In the genomic region with DNA sequence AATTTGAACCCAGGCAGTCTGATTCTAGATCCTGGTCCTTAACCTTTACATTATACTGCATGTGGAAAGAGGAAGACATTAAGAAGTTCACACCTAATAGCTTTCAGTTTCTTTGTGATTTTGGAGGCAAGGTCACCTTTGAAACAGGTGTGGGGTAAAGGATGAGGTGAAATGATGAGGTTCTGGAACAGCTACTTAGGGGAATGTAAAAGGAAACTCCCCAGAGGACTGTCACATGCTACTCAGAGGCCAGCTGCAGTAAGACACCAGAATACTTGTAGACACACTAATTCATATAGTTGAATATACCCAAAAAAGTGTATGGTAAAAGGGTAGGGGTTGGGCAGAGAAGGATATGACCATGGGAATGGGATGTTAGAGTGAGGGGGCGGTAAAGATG, we compare ENCODE assay signal across 26 cellular contexts. TPM values are rescaled to one million over a fixed set of nuclear protein-coding genes. Genes with fewer than 3 reads are reported as not detected.
DNase-seq lines count a peak whose midpoint lies in the region; ATAC-seq, FAIRE-seq and TF ChIP-seq lines count a peak whose summit lies in the region.
"Had no signal": no experiment of that assay in that cellular context is flagged by ENCODE, and none has a peak within 500 bp of the region (broad histone marks: within the 10 kb centered on the region; RNA-seq: fewer than 3 reads in every experiment).

No MANE protein-coding gene starts in this region.

- H3K36me3 Mint-ChIP-seq in CD8-positive, alpha-beta memory T cell: peaks cover 0 to 14% (median 9%) of the 10 kb centered on the region in 3 donors

- peak; percentile 44 for ATAC-seq in GM19452 (IDR thresholded peaks at IDR 0.05; ENCODE audit: unreplicated experiment)
- ATAC-seq in HG02885 (IDR thresholded peaks at IDR 0.05; ENCODE audit: poor library complexity, unreplicated experiment): peak; percentile 65
- peak; percentile 58 for ATAC-seq in GM12878
- no peak for ATAC-seq in HG03097 (IDR thresholded peaks at IDR 0.05; ENCODE audit: low FRiP score, unreplicated experiment)
- ATAC-seq in GM21381 (IDR thresholded peaks at IDR 0.05; ENCODE audit: unreplicated experiment): no peak
- ATAC-seq: naive thymus-derived CD8-positive, alpha-beta T cell had no signal

- H3K9ac ChIP-seq in GM12878 (ENCODE audit: control insufficient read depth, insufficient read depth, low read length): no peak overlapping the region

- H4K20me1 ChIP-seq in GM12878 (ENCODE audit: control insufficient read depth, insufficient read depth): no peaks in the 10 kb centered on the region

- H3K4me3 ChIP-seq in GM12865 (ENCODE audit: low read depth, low read length) (no peak overlapping the region), GM12878 (no peak overlapping the region)
- no peak overlapping the region for H3K4me3 ChIP-seq in CD8-positive, alpha-beta memory T cell (ENCODE audit: low read length)
- H3K4me3 ChIP-seq: breast epithelium, esophagus muscularis mucosa, upper lobe of right lung had no signal

- in situ Hi-C loops in GM12878 (cut with MboI): no loop called here

- TF ChIP-seq EP300 in GM12878 (IDR thresholded peaks at IDR 0.05; ENCODE audit: borderline replicate concordance in 1 of 2, control insufficient read depth in 1 of 2, low read depth in 2 of 2, low read length in 2 of 2): no peak

- peak; percentile 40 for DNase-seq in GM12865 (ENCODE audit: low read depth)
- no peak for DNase-seq in GM12878 (ENCODE audit: low read depth, low spot score)
- no peak for DNase-seq in effector CD8-positive, alpha-beta T cell (lab: John Stamatoyannopoulos, UW)
- DNase-seq in CD8-positive, alpha-beta memory T cell: no peak
- DNase-seq: ACHN; activated CD4-positive, alpha-beta memory T cell treated with anti-CD3 and anti-CD28 coated beads for 36 hours; activated T-cell treated with anti-CD3 and anti-CD28 coated beads, Interleukin-2, amount 50 U/mL, for 48 hours; GOT3; head of caudate nucleus; mammary epithelial cell; naive thymus-derived CD8-positive, alpha-beta T cell; NCI-H1105; NCI-H2227 treated with DMSO at 0.1 percent for 48 hours; stimulated activated naive CD4-positive, alpha-beta T cell; SW 1271; upper lobe of right lung had no signal

- no TSS peak for BruUV-seq in GM12878 (replicated peaks; lab: Mats Ljungman, UMichigan)

- H3K4me1 Mint-ChIP-seq in CD8-positive, alpha-beta memory T cell: peaks cover 18 to 30% (median 23%) of the 10 kb centered on the region in 3 donors

- H3K36me3 ChIP-seq in GM12878 (ENCODE audit: control insufficient read depth in 2 of 2, insufficient read depth in 2 of 2, low read length in 1 of 2): no peaks in the 10 kb centered on the region
- H3K36me3 ChIP-seq in CD8-positive, alpha-beta memory T cell (ENCODE audit: insufficient read depth, low read length): no peaks in the 10 kb centered on the region
- H3K36me3 ChIP-seq: breast epithelium, upper lobe of right lung had no signal

- no peaks in the 10 kb centered on the region; the same call in 2 of the 3 replicates for H3K9me3 ChIP-seq in GM12878 (replicated peaks; ENCODE audit: control insufficient read depth, insufficient read depth, low read length)
- no peaks in the 10 kb centered on the region for H3K9me3 ChIP-seq in CD8-positive, alpha-beta memory T cell (ENCODE audit: low read length)
- H3K9me3 ChIP-seq: breast epithelium, esophagus muscularis mucosa, upper lobe of right lung had no signal

- peaks cover 4% of the 10 kb centered on the region; the same call in 1 of the 2 replicates for H3K4me1 ChIP-seq in GM12878 (ENCODE audit: control insufficient read depth, insufficient read depth, low read length)
- peaks cover 20% of the 10 kb centered on the region for H3K4me1 ChIP-seq in CD8-positive, alpha-beta memory T cell (ENCODE audit: insufficient read depth, low read length)

- no peak overlapping the region for H3K4me3 Mint-ChIP-seq in CD8-positive, alpha-beta memory T cell
- H3K4me3 Mint-ChIP-seq: activated CD4-positive, alpha-beta memory T cell treated with anti-CD3 and anti-CD28 coated beads for 36 hours; activated naive CD8-positive, alpha-beta T cell; naive thymus-derived CD8-positive, alpha-beta T cell had no signal

- no peak overlapping the region for H3K27ac Mint-ChIP-seq in CD8-positive, alpha-beta memory T cell
- H3K27ac Mint-ChIP-seq: activated CD4-positive, alpha-beta memory T cell treated with anti-CD3 and anti-CD28 coated beads for 36 hours; activated naive CD8-positive, alpha-beta T cell; naive thymus-derived CD8-positive, alpha-beta T cell; progenitor cell of endocrine pancreas had no signal

- RAD21 ChIA-PET in GM12878 (lab: Charles Lee; ENCODE audit: unreplicated experiment): interaction anchor here (0.9 kb wide), 1 partner anchor 16 kb away, joined by 3 read pairs; no protein-coding TSS in a partner anchor

- no peak for TF ChIP-seq RAD21 in GM12878 (IDR thresholded peaks at IDR 0.05; ENCODE audit: insufficient read depth, low read depth, low read length)

- TF ChIP-seq POLR2A in GM12878 (IDR thresholded peaks at IDR 0.05; ENCODE audit: low read depth, low read length): no peak

- 82% methylated on average over 1 of the region's 1 CpG for WGBS in GM12878 (ENCODE audit: insufficient coverage, insufficient replicate concordance, low lambda C conversion rate, missing lambda C conversion rate)

- H2AFZ ChIP-seq in GM12878 (ENCODE audit: control insufficient read depth, low read depth, low read length): no peak overlapping the region

- no peak for FAIRE-seq in GM12878 (lab: Jason Lieb, UNC)
- FAIRE-seq: islet of Langerhans had no signal

- POLR2A ChIA-PET in GM12878 (lab: Charles Lee): no interaction called here
- POLR2A ChIA-PET in CD8-positive, alpha-beta memory T cell (lab: Charles Lee): no interaction called here

- TF ChIP-seq CTCF in GM12865 (IDR thresholded peaks at IDR 0.05; ENCODE audit: insufficient read depth, low read depth, low read length, missing control alignments): no peak
- no peak for TF ChIP-seq CTCF in GM12878 (IDR thresholded peaks at IDR 0.05 in 2 of 3, conservative IDR thresholded peaks at IDR 0.05 in 1 of 3; ENCODE audit: control insufficient read depth in 2 of 3, extremely low read depth in 1 of 3, insufficient read depth in 1 of 3, low read depth in 3 of 3, low read length in 3 of 3)

- no peaks in the 10 kb centered on the region for H3K27me3 ChIP-seq in GM12878 (replicated peaks in 1 of 2; ENCODE audit: control insufficient read depth in 2 of 2, insufficient read depth in 2 of 2, low read length in 1 of 2)
- no peaks in the 10 kb centered on the region for H3K27me3 ChIP-seq in CD8-positive, alpha-beta memory T cell (ENCODE audit: insufficient read depth, low read length, poor library complexity, severe bottlenecking)
- H3K27me3 ChIP-seq: breast epithelium, esophagus muscularis mucosa, upper lobe of right lung had no signal

- CTCF ChIA-PET in GM12878 (lab: Yijun Ruan, JAX): interaction anchor here (1.1 to 1.2 kb wide), 2 partner anchors 10 to 395 kb away, joined by 3 to 5 read pairs; no protein-coding TSS in a partner anchor
- CTCF ChIA-PET in CD8-positive, alpha-beta memory T cell (lab: Charles Lee): interaction anchor here (0.5 to 0.6 kb wide), 2 partner anchors 577 to 1118 kb away, joined by 3 read pairs; no protein-coding TSS in a partner anchor

- SMC1A ChIA-PET in GM12878 (lab: Charles Lee; ENCODE audit: uncharacterized antibody, unreplicated experiment): interaction anchor here (0.6 to 1.2 kb wide), 4 partner anchors 14 to 1018 kb away, joined by 3 to 4 read pairs (median 3); no protein-coding TSS in a partner anchor

- intact Hi-C loops in GM12878 (cut with micrococcal nuclease; ENCODE audit: unreplicated experiment): no loop called here

- H3K9me3 Mint-ChIP-seq in CD8-positive, alpha-beta memory T cell: no peaks in the 10 kb centered on the region
- H3K9me3 Mint-ChIP-seq: activated CD4-positive, alpha-beta memory T cell treated with anti-CD3 and anti-CD28 coated beads for 36 hours; naive thymus-derived CD8-positive, alpha-beta T cell had no signal

- peak overlapping the region; percentile 11; the same call in 1 of the 2 replicates for H3K4me2 ChIP-seq in GM12878 (ENCODE audit: control insufficient read depth, insufficient read depth)

- no peaks in the 10 kb centered on the region for H3K27me3 Mint-ChIP-seq in CD8-positive, alpha-beta memory T cell
- H3K27me3 Mint-ChIP-seq: activated CD4-positive, alpha-beta memory T cell treated with anti-CD3 and anti-CD28 coated beads for 36 hours; activated naive CD8-positive, alpha-beta T cell; naive thymus-derived CD8-positive, alpha-beta T cell; progenitor cell of endocrine pancreas had no signal

- peaks cover 14% of the 10 kb centered on the region for H3K79me2 ChIP-seq in GM12878 (ENCODE audit: control insufficient read depth, insufficient read depth, low read length)

- H3K27ac ChIP-seq in GM12878 (ENCODE audit: control insufficient read depth, insufficient read depth): no peak overlapping the region
- H3K27ac ChIP-seq in CD8-positive, alpha-beta memory T cell (ENCODE audit: low read depth, low read length): no peak overlapping the region
- H3K27ac ChIP-seq: esophagus muscularis mucosa, RWPE1, upper lobe of right lung had no signal

RNA-seq across cellular contexts. Expression of a gene that starts 5.4 kb away (rescaled TPM):
- total RNA-seq in GM12878 (2013; cell fraction: nucleolus; rRNA removed): 5.5 and 5.9 TPM in 2 replicates
- total RNA-seq in GM12878 (2014; rRNA removed) (34.7 and 40.1 TPM in 2 replicates), GM12878 (2014; rRNA removed; fragmentation: Illumina TruSeq; extraction: Trizol) (56.3 and 57.0 TPM in 2 replicates), GM12878 (2021) (40.7 and 40.8 TPM in 2 replicates)
- polyA plus RNA-seq in GM12878 (2011; ENCODE audit: low read depth): 15.5 TPM
- polyA plus RNA-seq in GM12878 (2011; rRNA removed) (26.8 and 45.5 TPM in 2 replicates), GM12878 (2014; fragmentation: Illumina TruSeq; extraction: Trizol) (52.9 and 63.8 TPM in 2 replicates), GM12878 (2014; fragmentation: Nextera tagmentation; extraction: Ambion mirVana) (10 to 100 TPM; 85.4 to 87.1 TPM), GM12878 (2014; rRNA removed) (35.5 and 43.4 TPM in 2 replicates), GM12878 (2016; fragmentation: Nextera tagmentation; extraction: Ambion mirVana) (10 to 100 TPM; 52.6 to 59.4 TPM)
- 10.4 and 10.6 TPM in 2 replicates for polyA plus RNA-seq in GM12878 (2011; cell fraction: cytosol; rRNA removed)
- 10.1 and 12.0 TPM in 2 replicates for polyA plus RNA-seq in GM12878 (2011; cell fraction: nucleus; rRNA removed)
- 27.0 and 28.1 TPM in 2 replicates for polyA plus RNA-seq in GM12878 (2012)
- 4.1 and 6.0 TPM in 2 replicates for polyA minus RNA-seq in GM12878 (2011; rRNA and poly(A)+ RNA removed)
- 4.9 and 7.2 TPM in 2 replicates for polyA minus RNA-seq in GM12878 (2011; cell fraction: cytosol; rRNA and poly(A)+ RNA removed)
- polyA minus RNA-seq in GM12878 (2011; cell fraction: nucleus; rRNA and poly(A)+ RNA removed): 1.8 and 2.3 TPM in 2 replicates
- 10 to 100 TPM; 36.4 to 38.8 TPM for total RNA-seq in CD8-positive, alpha-beta memory T cell
- polyA plus RNA-seq in CD8-positive, alpha-beta memory T cell: 20.4 TPM

RNA-seq across cellular contexts. Expression of a gene that starts 5.6 kb away (rescaled TPM):
- total RNA-seq in GM12878 (2013; cell fraction: nucleolus; rRNA removed): 47.9 and 51.5 TPM in 2 replicates
- total RNA-seq in GM12878 (2014; rRNA removed) (22.4 and 28.0 TPM in 2 replicates), GM12878 (2014; rRNA removed; fragmentation: Illumina TruSeq; extraction: Trizol) (27.6 and 29.8 TPM in 2 replicates), GM12878 (2021) (27.4 and 31.1 TPM in 2 replicates)
- polyA plus RNA-seq in GM12878 (2011; ENCODE audit: low read depth): 11.6 TPM
- polyA plus RNA-seq in GM12878 (2011; rRNA removed) (32.7 and 44.5 TPM in 2 replicates), GM12878 (2014; fragmentation: Illumina TruSeq; extraction: Trizol) (28.7 and 31.5 TPM in 2 replicates), GM12878 (2014; fragmentation: Nextera tagmentation; extraction: Ambion mirVana) (10 to 100 TPM; 21.9 to 24.5 TPM), GM12878 (2014; rRNA removed) (13.2 and 14.5 TPM in 2 replicates), GM12878 (2016; fragmentation: Nextera tagmentation; extraction: Ambion mirVana) (10 to 100 TPM; 38.9 to 41.9 TPM)
- 15.1 and 16.0 TPM in 2 replicates for polyA plus RNA-seq in GM12878 (2011; cell fraction: cytosol; rRNA removed)
- 10.1 and 13.1 TPM in 2 replicates for polyA plus RNA-seq in GM12878 (2011; cell fraction: nucleus; rRNA removed)
- polyA plus RNA-seq in GM12878 (2012): 13.1 and 17.5 TPM in 2 replicates
- 21.8 and 22.2 TPM in 2 replicates for polyA minus RNA-seq in GM12878 (2011; rRNA and poly(A)+ RNA removed)
- 6.9 and 10.9 TPM in 2 replicates for polyA minus RNA-seq in GM12878 (2011; cell fraction: cytosol; rRNA and poly(A)+ RNA removed)
- polyA minus RNA-seq in GM12878 (2011; cell fraction: nucleus; rRNA and poly(A)+ RNA removed): 12.0 and 19.4 TPM in 2 replicates
- total RNA-seq in CD8-positive, alpha-beta memory T cell: 10 to 100 TPM; 37.8 to 41.4 TPM
- 16.3 TPM for polyA plus RNA-seq in CD8-positive, alpha-beta memory T cell

Comparison
In these comparisons a context has a peak if more than half of its experiments do, and no peak if none do; other contexts are left out.
1. ATAC-seq: peak in GM19452 (single experiment), HG02885 (single experiment) and GM12878 (single experiment); none in HG03097 (single experiment) and GM21381 (single experiment).